28 cellular contexts compared by ENCODE assay signal in genomic region chr12:111321317-111321716, GRCh38.
"Had no signal": no experiment of that assay in that cellular context is flagged by ENCODE, and none has a peak within 500 bp of the region (broad histone marks: within the 10 kb centered on the region; RNA-seq: fewer than 3 reads in every experiment).

No MANE protein-coding gene starts in this region.

- H3K9me3 ChIP-seq: stomach, suprapubic skin, testis, thoracic aorta, thyroid gland, tibial artery, tibial nerve, transverse colon, upper lobe of left lung, upper lobe of right lung, uterus, vagina had no signal

- ATAC-seq: stimulated activated effector memory CD8-positive, alpha-beta T cell treated with anti-CD3 and anti-CD28 coated beads, Interleukin-12 subunit alpha, Interleukin-12 subunit beta, amount 100 ng/mL, for 72 hours; stimulated activated memory B cell treated with anti-CD40 and anti-IgM and Interleukin-4, amounts not matched to agents 10 μg/mL and 1 μg/mL and 100 μg/mL, for 72 hours; stimulated activated naive B cell treated with anti-CD40 and anti-IgM and Interleukin-4, amounts not matched to agents 10 μg/mL and 1 μg/mL and 100 μg/mL, for 72 hours; stimulated activated naive CD8-positive, alpha-beta T cell treated with anti-CD3 and anti-CD28 coated beads, Interleukin-15, amount 100 ng/mL, for 72 hours; stimulated activated naive CD8-positive, alpha-beta T cell treated with anti-CD3 and anti-CD28 coated beads, Interleukin-15, Interleukin-2, amounts not matched to agents 100 U/mL and 50 U/mL, for 24 hours; upper lobe of right lung had no signal

- H3K36me3 Mint-ChIP-seq: stimulated activated effector memory CD8-positive, alpha-beta T cell treated with anti-CD3 and anti-CD28 coated beads, Interleukin-12 subunit alpha, Interleukin-12 subunit beta, amount 100 ng/mL, for 72 hours; stimulated activated memory B cell treated with anti-CD40 and anti-IgM and Interleukin-4, amounts not matched to agents 10 μg/mL and 1 μg/mL and 100 μg/mL, for 72 hours; stimulated activated naive B cell treated with anti-CD40 and anti-IgM and Interleukin-4, amounts not matched to agents 10 μg/mL and 1 μg/mL and 100 μg/mL, for 72 hours; type B pancreatic cell had no signal

- H3K4me1 Mint-ChIP-seq: stimulated activated effector memory CD8-positive, alpha-beta T cell treated with anti-CD3 and anti-CD28 coated beads, Interleukin-12 subunit alpha, Interleukin-12 subunit beta, amount 100 ng/mL, for 72 hours; stimulated activated memory B cell treated with anti-CD40 and anti-IgM and Interleukin-4, amounts not matched to agents 10 μg/mL and 1 μg/mL and 100 μg/mL, for 72 hours; stimulated activated naive B cell treated with anti-CD40 and anti-IgM and Interleukin-4, amounts not matched to agents 10 μg/mL and 1 μg/mL and 100 μg/mL, for 72 hours; stimulated activated naive CD8-positive, alpha-beta T cell treated with anti-CD3 and anti-CD28 coated beads, Interleukin-15, amount 100 ng/mL, for 72 hours had no signal

- DNase-seq: stimulated activated CD4-positive, alpha-beta T cell treated with anti-CD3 and anti-CD28 coated beads, Interleukin-2, amount 100 ng/mL, for 48 hours; stimulated activated CD4-positive, alpha-beta T cell treated with anti-CD3 and anti-CD28 coated beads, Interleukin-4, amount 100 ng/mL, for 1 hour; stimulated activated CD4-positive, alpha-beta T cell treated with anti-CD3 and anti-CD28 coated beads, Interleukin-4, amount 100 ng/mL, for 24 hours; stimulated activated CD4-positive, alpha-beta T cell treated with anti-CD3 and anti-CD28 coated beads, Interleukin-4, amount 100 ng/mL, for 4 hours; stimulated activated CD8-positive, alpha-beta memory T cell treated with anti-CD3 and anti-CD28 coated beads, Interleukin-4, amount 100 ng/mL, for 48 hours; stimulated activated naive B cell treated with anti-CD40 and anti-IgM and Interleukin-4, amounts not matched to agents 10 μg/mL and 1 μg/mL and 100 μg/mL, for 72 hours; stimulated activated naive CD4-positive, alpha-beta T cell; stimulated activated naive CD4-positive, alpha-beta T cell treated with Interleukin-2 at 50 U/mL for 16 hours; stimulated activated naive CD8-positive, alpha-beta T cell treated with anti-CD3 and anti-CD28 coated beads, Interleukin-15, amount 100 ng/mL, for 72 hours; stimulated activated naive CD8-positive, alpha-beta T cell treated with anti-CD3 and anti-CD28 coated beads, Interleukin-15, Interleukin-2, amounts not matched to agents 100 U/mL and 50 U/mL, for 24 hours; stomach; substantia nigra; testis; thyroid gland; tibial artery; transverse colon; trophoblast cell; upper lobe of left lung; upper lobe of right lung; uterus had no signal

- H3K27ac ChIP-seq: stomach, suprapubic skin, testis, thoracic aorta, thyroid gland, tibial artery, tibial nerve, transverse colon, upper lobe of left lung, upper lobe of right lung, uterus, vagina had no signal

- H3K4me3 Mint-ChIP-seq: stimulated activated effector memory CD8-positive, alpha-beta T cell treated with anti-CD3 and anti-CD28 coated beads, Interleukin-12 subunit alpha, Interleukin-12 subunit beta, amount 100 ng/mL, for 72 hours; stimulated activated memory B cell treated with anti-CD40 and anti-IgM and Interleukin-4, amounts not matched to agents 10 μg/mL and 1 μg/mL and 100 μg/mL, for 72 hours; stimulated activated naive B cell treated with anti-CD40 and anti-IgM and Interleukin-4, amounts not matched to agents 10 μg/mL and 1 μg/mL and 100 μg/mL, for 72 hours; stimulated activated naive CD8-positive, alpha-beta T cell treated with anti-CD3 and anti-CD28 coated beads, Interleukin-15, amount 100 ng/mL, for 72 hours; stimulated activated naive CD8-positive, alpha-beta T cell treated with anti-CD3 and anti-CD28 coated beads, Interleukin-15, Interleukin-2, amounts not matched to agents 100 ng/mL and 50 ng/mL, for 24 hours; type B pancreatic cell had no signal

- H3K36me3 ChIP-seq: stomach, suprapubic skin, thoracic aorta, thyroid gland, tibial artery, tibial nerve, transverse colon, upper lobe of left lung, upper lobe of right lung, uterus, vagina had no signal

- H3K27ac Mint-ChIP-seq: stimulated activated effector memory CD8-positive, alpha-beta T cell treated with anti-CD3 and anti-CD28 coated beads, Interleukin-12 subunit alpha, Interleukin-12 subunit beta, amount 100 ng/mL, for 72 hours; stimulated activated memory B cell treated with anti-CD40 and anti-IgM and Interleukin-4, amounts not matched to agents 10 μg/mL and 1 μg/mL and 100 μg/mL, for 72 hours; stimulated activated naive B cell treated with anti-CD40 and anti-IgM and Interleukin-4, amounts not matched to agents 10 μg/mL and 1 μg/mL and 100 μg/mL, for 72 hours; stimulated activated naive CD8-positive, alpha-beta T cell treated with anti-CD3 and anti-CD28 coated beads, Interleukin-15, amount 100 ng/mL, for 72 hours; stimulated activated naive CD8-positive, alpha-beta T cell treated with anti-CD3 and anti-CD28 coated beads, Interleukin-15, Interleukin-2, amounts not matched to agents 100 ng/mL and 50 ng/mL, for 24 hours; type B pancreatic cell had no signal

- H3K9me3 Mint-ChIP-seq: stimulated activated effector memory CD8-positive, alpha-beta T cell treated with anti-CD3 and anti-CD28 coated beads, Interleukin-12 subunit alpha, Interleukin-12 subunit beta, amount 100 ng/mL, for 72 hours; stimulated activated memory B cell treated with anti-CD40 and anti-IgM and Interleukin-4, amounts not matched to agents 10 μg/mL and 1 μg/mL and 100 μg/mL, for 72 hours; stimulated activated naive B cell treated with anti-CD40 and anti-IgM and Interleukin-4, amounts not matched to agents 10 μg/mL and 1 μg/mL and 100 μg/mL, for 72 hours; stimulated activated naive CD8-positive, alpha-beta T cell treated with anti-CD3 and anti-CD28 coated beads, Interleukin-15, amount 100 ng/mL, for 72 hours; stimulated activated naive CD8-positive, alpha-beta T cell treated with anti-CD3 and anti-CD28 coated beads, Interleukin-15, Interleukin-2, amounts not matched to agents 100 ng/mL and 50 ng/mL, for 24 hours; type B pancreatic cell had no signal

- H3K4me3 ChIP-seq: stomach, suprapubic skin, thoracic aorta, thyroid gland, tibial artery, tibial nerve, transverse colon, upper lobe of left lung, upper lobe of right lung, uterus, vagina had no signal

- H3K4me1 ChIP-seq: stomach, suprapubic skin, testis, thyroid gland, tibial artery, tibial nerve, transverse colon, upper lobe of left lung, upper lobe of right lung, uterus, vagina had no signal

- H3K27me3 Mint-ChIP-seq: stimulated activated naive CD8-positive, alpha-beta T cell treated with anti-CD3 and anti-CD28 coated beads, Interleukin-15, amount 100 ng/mL, for 72 hours; stimulated activated naive CD8-positive, alpha-beta T cell treated with anti-CD3 and anti-CD28 coated beads, Interleukin-15, Interleukin-2, amounts not matched to agents 100 ng/mL and 50 ng/mL, for 24 hours; type B pancreatic cell had no signal
